11 cellular contexts compared by ENCODE assay signal in genomic region chr1:23694371-23694770, GRCh38. TPM values are rescaled to one million over a fixed set of nuclear protein-coding genes. Genes with fewer than 3 reads are reported as not detected.
DNase-seq lines count a peak whose midpoint lies in the region; ATAC-seq and TF ChIP-seq lines count a peak whose summit lies in the region.
"Had no signal": no experiment of that assay in that cellular context is flagged by ENCODE, and none has a peak within 500 bp of the region (broad histone marks: within the 10 kb centered on the region; RNA-seq: fewer than 3 reads in every experiment).

No MANE protein-coding gene starts in this region.

- no peaks in the 10 kb centered on the region for H3K27me3 ChIP-seq in upper lobe of right lung
- no peaks in the 10 kb centered on the region for H3K27me3 ChIP-seq in testis
- H3K27me3 ChIP-seq: neutrophil had no signal

- peaks cover 71% of the 10 kb centered on the region for H3K36me3 Mint-ChIP-seq in activated naive CD4-positive, alpha-beta T cell treated with anti-CD3 and anti-CD28 coated beads for 36 hours (ENCODE audit: low read depth)
- peaks cover 81% of the 10 kb centered on the region for H3K36me3 Mint-ChIP-seq in stimulated activated effector memory CD8-positive, alpha-beta T cell treated with anti-CD3 and anti-CD28 coated beads, Interleukin-12 subunit alpha, Interleukin-12 subunit beta, amount 100 ng/mL, for 72 hours

- ATAC-seq in stimulated activated effector memory CD8-positive, alpha-beta T cell treated with anti-CD3 and anti-CD28 coated beads, Interleukin-12 subunit alpha, Interleukin-12 subunit beta, amount 100 ng/mL, for 72 hours: no peak
- no peak for ATAC-seq in upper lobe of right lung

- no peaks in the 10 kb centered on the region for H3K9me3 Mint-ChIP-seq in activated naive CD4-positive, alpha-beta T cell treated with anti-CD3 and anti-CD28 coated beads for 36 hours
- no peaks in the 10 kb centered on the region for H3K9me3 Mint-ChIP-seq in stimulated activated effector memory CD8-positive, alpha-beta T cell treated with anti-CD3 and anti-CD28 coated beads, Interleukin-12 subunit alpha, Interleukin-12 subunit beta, amount 100 ng/mL, for 72 hours

- DNase-seq in activated naive CD4-positive, alpha-beta T cell treated with anti-CD3 and anti-CD28 coated beads for 36 hours: no peak
- no peak for DNase-seq in activated naive CD4-positive, alpha-beta T cell (lab: John Stamatoyannopoulos, UW)
- no peak for DNase-seq in SK-N-MC (ENCODE audit: low read depth, low spot score)
- no peak for DNase-seq in epithelial cell of prostate (ENCODE audit: low read depth, low spot score)
- no peak for DNase-seq in stimulated activated effector memory CD8-positive, alpha-beta T cell treated with anti-CD3 and anti-CD28 coated beads, Interleukin-12 subunit alpha, Interleukin-12 subunit beta, amount 100 ng/mL, for 72 hours (ENCODE audit: low spot score in 2 of 2)
- DNase-seq in upper lobe of right lung: no peak
- no peak for DNase-seq in DMS79 treated with DMSO at 0.1 percent for 48 hours (lab: John Stamatoyannopoulos, UW)
- no peak for DNase-seq in testis
- DNase-seq: islet precursor cell; stimulated activated CD4-positive, alpha-beta T cell treated with anti-CD3 and anti-CD28 coated beads, Interleukin-4, amount 100 ng/mL, for 24 hours had no signal

- TF ChIP-seq CTCF in upper lobe of right lung (IDR thresholded peaks at IDR 0.05): no peak
- no peak for TF ChIP-seq CTCF in testis (IDR thresholded peaks at IDR 0.05)

- H3K4me3 ChIP-seq in SK-N-MC (peak overlapping the region; percentile 92), upper lobe of right lung (no peak overlapping the region), testis (no peak overlapping the region)

- intact Hi-C loops in activated naive CD4-positive, alpha-beta T cell treated with anti-CD3 and anti-CD28 coated beads for 36 hours (cut with micrococcal nuclease): no loop called here
- intact Hi-C loops in upper lobe of right lung (cut with DNase I) (no loop called here), testis (cut with DNase I; ENCODE audit: low total_unique reads) (no loop called here)

- peak overlapping the region; percentile 97 for H3K9ac ChIP-seq in SK-N-MC (ENCODE audit: insufficient read length)

- no peaks in the 10 kb centered on the region for H3K27me3 Mint-ChIP-seq in activated naive CD4-positive, alpha-beta T cell treated with anti-CD3 and anti-CD28 coated beads for 36 hours (ENCODE audit: low read depth)

- H3K4me1 Mint-ChIP-seq in activated naive CD4-positive, alpha-beta T cell treated with anti-CD3 and anti-CD28 coated beads for 36 hours (ENCODE audit: low read depth): peaks cover 68% of the 10 kb centered on the region
- H3K4me1 Mint-ChIP-seq in stimulated activated effector memory CD8-positive, alpha-beta T cell treated with anti-CD3 and anti-CD28 coated beads, Interleukin-12 subunit alpha, Interleukin-12 subunit beta, amount 100 ng/mL, for 72 hours: peaks cover 57% of the 10 kb centered on the region

- no peaks in the 10 kb centered on the region for H3K9me3 ChIP-seq in SK-N-MC (ENCODE audit: low read depth, low read length)
- H3K9me3 ChIP-seq in upper lobe of right lung: no peaks in the 10 kb centered on the region
- no peaks in the 10 kb centered on the region for H3K9me3 ChIP-seq in testis
- H3K9me3 ChIP-seq: neutrophil had no signal

- peak overlapping the region; percentile 95 for H3K4me3 Mint-ChIP-seq in activated naive CD4-positive, alpha-beta T cell treated with anti-CD3 and anti-CD28 coated beads for 36 hours
- peak overlapping the region; percentile 90 for H3K4me3 Mint-ChIP-seq in stimulated activated effector memory CD8-positive, alpha-beta T cell treated with anti-CD3 and anti-CD28 coated beads, Interleukin-12 subunit alpha, Interleukin-12 subunit beta, amount 100 ng/mL, for 72 hours

- H3K27ac ChIP-seq in SK-N-MC (no peak overlapping the region), epithelial cell of prostate (peak overlapping the region; percentile 81), upper lobe of right lung (no peak overlapping the region), testis (no peak overlapping the region)
- H3K27ac ChIP-seq: neutrophil had no signal

- CTCF ChIA-PET in activated naive CD4-positive, alpha-beta T cell treated with anti-CD3 and anti-CD28 coated beads for 36 hours (lab: Charles Lee): interaction anchor here (0.7 to 1.0 kb wide), 2 partner anchors 24 to 267 kb away, joined by 3 read pairs; no protein-coding TSS in a partner anchor

- TF ChIP-seq POLR2A in testis (IDR thresholded peaks at IDR 0.05): no peak

- peaks cover 40% of the 10 kb centered on the region for H3K4me1 ChIP-seq in upper lobe of right lung
- H3K4me1 ChIP-seq in testis: peaks cover 17% of the 10 kb centered on the region

- peaks cover 75% of the 10 kb centered on the region for H3K36me3 ChIP-seq in SK-N-MC (ENCODE audit: insufficient read depth, low read length)
- peaks cover 66% of the 10 kb centered on the region for H3K36me3 ChIP-seq in upper lobe of right lung
- H3K36me3 ChIP-seq in testis (ENCODE audit: low read depth, missing control alignments): no peaks in the 10 kb centered on the region

- WGBS in testis, 2 donors: 51 to 60% methylated on average over 3 of the region's 3 CpGs

- peak overlapping the region; percentile 39 for H3K27ac Mint-ChIP-seq in activated naive CD4-positive, alpha-beta T cell treated with anti-CD3 and anti-CD28 coated beads for 36 hours
- peak overlapping the region; percentile 97 for H3K27ac Mint-ChIP-seq in stimulated activated effector memory CD8-positive, alpha-beta T cell treated with anti-CD3 and anti-CD28 coated beads, Interleukin-12 subunit alpha, Interleukin-12 subunit beta, amount 100 ng/mL, for 72 hours

RNA-seq across cellular contexts. Expression of gene RPL11, which starts 2.8 kb away (rescaled TPM):
- 1,000 to 10,000 TPM; 1,701 to 1,742 TPM for total RNA-seq in activated naive CD4-positive, alpha-beta T cell treated with anti-CD3 and anti-CD28 coated beads for 36 hours
- total RNA-seq in upper lobe of right lung: 895 TPM
- total RNA-seq in testis: 100 to 1,000 TPM; 308 to 532 TPM
- polyA plus RNA-seq in testis (ENCODE audit: insufficient read depth, low read depth, low replicate concordance): 1,029 TPM

RNA-seq across cellular contexts. Expression of gene ELOA, which starts 48.9 kb away (rescaled TPM):
- total RNA-seq in activated naive CD4-positive, alpha-beta T cell treated with anti-CD3 and anti-CD28 coated beads for 36 hours: 10 to 100 TPM; 21.8 to 22.6 TPM
- 66.2 TPM for total RNA-seq in upper lobe of right lung
- 10 to 100 TPM; 38.7 to 41.9 TPM for total RNA-seq in testis
- polyA plus RNA-seq in testis (ENCODE audit: insufficient read depth, low read depth, low replicate concordance): 51.3 TPM
